15 cellular contexts compared by ENCODE assay signal in genomic region chr15:84827246-84827645, GRCh38. TPM values are rescaled to one million over a fixed set of nuclear protein-coding genes. Genes with fewer than 3 reads are reported as not detected.
A peak's percentile ranks its signal among the peaks of the same experiment; 100 is the strongest.
DNase-seq lines count a peak whose midpoint lies in the region; ATAC-seq and TF ChIP-seq lines count a peak whose summit lies in the region.
"Had no signal": no experiment of that assay in that cellular context is flagged by ENCODE, and none has a peak within 500 bp of the region (broad histone marks: within the 10 kb centered on the region; RNA-seq: fewer than 3 reads in every experiment).

No MANE protein-coding gene starts in this region.

- in situ Hi-C loops in HAP-1 (cut with MboI; ENCODE audit: low sequenced_read_pairs), result no loop called here

- peaks cover 100% of the 10 kb centered on the region for H3K4me1 ChIP-seq in left ventricle myocardium inferior
- peaks cover 64% of the 10 kb centered on the region for H3K4me1 ChIP-seq in stomach smooth muscle (ENCODE audit: control insufficient read depth, insufficient read depth, low read length)
- no peaks in the 10 kb centered on the region for H3K4me1 ChIP-seq in HAP-1

- intact Hi-C loops in left ventricle myocardium inferior (cut with micrococcal nuclease) (no loop called here), left cardiac atrium (cut with DNase I) (no loop called here)

- H3K36me3 ChIP-seq in left ventricle myocardium inferior, result peaks cover 20% of the 10 kb centered on the region
- peaks cover 0 to 12% of the 10 kb centered on the region in 2 donors for H3K36me3 ChIP-seq in stomach smooth muscle (ENCODE audit: control insufficient read depth in 2 of 2, insufficient read depth in 2 of 2, low read length in 2 of 2)
- H3K36me3 ChIP-seq in HAP-1 (replicated peaks), result no peaks in the 10 kb centered on the region

- no peak overlapping the region for H3K9ac ChIP-seq in stomach smooth muscle (ENCODE audit: low read length in 2 of 2)

- H3K27me3 ChIP-seq in left ventricle myocardium inferior (ENCODE audit: low read depth) (no peaks in the 10 kb centered on the region), stomach smooth muscle (ENCODE audit: control insufficient read depth in 1 of 2, insufficient read depth in 2 of 2, low read length in 2 of 2) (no peaks in the 10 kb centered on the region), HAP-1 (ENCODE audit: low read depth) (peaks cover 5% of the 10 kb centered on the region)

- no peak for DNase-seq in left ventricle myocardium inferior
- DNase-seq in left cardiac atrium, result no peak
- no peak for DNase-seq in coronary artery (ENCODE audit: low spot score)
- peak; percentile 42 for DNase-seq in left lobe of liver (ENCODE audit: low spot score)
- DNase-seq in HAP-1 (ENCODE audit: low spot score in 2 of 2), result no peak
- no peak for DNase-seq in ureter (ENCODE audit: low spot score)
- DNase-seq: C1 segment of cervical spinal cord; CD4-positive, alpha-beta memory T cell; DMS153; DMS79 treated with DMSO at 0.1 percent for 48 hours; EL had no signal

- no peaks in the 10 kb centered on the region for H3K9me3 ChIP-seq in left ventricle myocardium inferior (replicated peaks)
- H3K9me3 ChIP-seq in stomach smooth muscle (ENCODE audit: control insufficient read depth in 2 of 2, low read length in 2 of 2), result no peaks in the 10 kb centered on the region
- 0 out of 2 replicates have a peak, but pooled peaks cover 2% of the 10 kb centered on the region for H3K9me3 ChIP-seq in HAP-1

- ATAC-seq in left cardiac atrium, result no peak
- no peak for ATAC-seq in left lobe of liver

- TF ChIP-seq CTCF in left ventricle myocardium inferior (IDR thresholded peaks at IDR 0.05; ENCODE audit: borderline replicate concordance) (no peak), coronary artery (IDR thresholded peaks at IDR 0.05) (no peak)

- H3K27ac ChIP-seq in left ventricle myocardium inferior (replicated peaks) (peak overlapping the region; percentile 95), coronary artery (peak overlapping the region; percentile 16 to 79), stomach smooth muscle (ENCODE audit: low read length) (peak overlapping the region; percentile 71)

- H3K4me3 ChIP-seq in left ventricle myocardium inferior (no peak overlapping the region), coronary artery (no peak overlapping the region), stomach smooth muscle (ENCODE audit: low read length in 2 of 2) (no peak overlapping the region), HAP-1 (no peak overlapping the region)
- H3K4me3 ChIP-seq: GM23338 had no signal

RNA-seq across cellular contexts. Expression of gene ALPK3, which starts 10.1 kb away (rescaled TPM):
- 181 TPM for total RNA-seq in left ventricle myocardium inferior
- 10 to 100 TPM; 59.9 to 75.7 TPM for total RNA-seq in left cardiac atrium
- total RNA-seq in left lobe of liver, result 2.7 TPM
- 9.7 TPM for total RNA-seq in ureter

RNA-seq across cellular contexts. Expression of gene SLC28A1, which starts 57.2 kb away (rescaled TPM):
- total RNA-seq in left ventricle myocardium inferior, result 0.91 TPM
- total RNA-seq in left cardiac atrium, result under 1 TPM; 0.13 to 0.18 TPM
- 64.6 TPM for total RNA-seq in left lobe of liver
- not detected for total RNA-seq in ureter
- total RNA-seq: B cell; CD4-positive, alpha-beta memory T cell; GM23338; H7 had no signal

Comparison
In these comparisons a context has a peak if more than half of its experiments do, and no peak if none do; other contexts are left out.
1. RNA of gene SLC28A1, which starts 57.2 kb away (total RNA-seq): 64.6 TPM in left lobe of liver (single experiment); 0.91 TPM in left ventricle myocardium inferior (single experiment), 0.13 to 0.18 TPM in left cardiac atrium and not detected in ureter (single experiment); every median in the first group is over 10 times any median in the second.
2. Peak in every context shown above with its lines, with median percentiles within 50 percentile points of each other: H3K27ac ChIP-seq.